In genomic region chr10:33136271-33136670, GRCh38 we compare ENCODE assay signal across 11 cellular contexts.
DNase-seq lines count a peak whose midpoint lies in the region; ATAC-seq, FAIRE-seq and TF ChIP-seq lines count a peak whose summit lies in the region.
"Had no signal": no experiment of that assay in that cellular context is flagged by ENCODE, and none has a peak within 500 bp of the region (broad histone marks: within the 10 kb centered on the region; RNA-seq: fewer than 3 reads in every experiment).

No MANE protein-coding gene starts in this region.

- TF ChIP-seq CTCF in astrocyte (IDR thresholded peaks at IDR 0.05; ENCODE audit: insufficient read depth, low read depth, low read length): no peak
- TF ChIP-seq CTCF in thyroid gland (IDR thresholded peaks at IDR 0.05): no peak

- no peaks in the 10 kb centered on the region for H3K79me2 ChIP-seq in astrocyte (ENCODE audit: insufficient read depth, low read length)

- no peaks in the 10 kb centered on the region for H4K20me1 ChIP-seq in astrocyte (ENCODE audit: insufficient read depth, low read length)

- H3K4me1 ChIP-seq in astrocyte (ENCODE audit: insufficient read depth, low read length): peaks cover 36% of the 10 kb centered on the region
- no peaks in the 10 kb centered on the region for H3K4me1 ChIP-seq in thyroid gland

- peaks cover 95% of the 10 kb centered on the region for H3K4me1 Mint-ChIP-seq in activated CD4-positive, alpha-beta T cell treated with anti-CD3 and anti-CD28 coated beads for 36 hours
- H3K4me1 Mint-ChIP-seq in activated CD4-positive, alpha-beta T cell treated with anti-CD3 and anti-CD28 coated beads, Interleukin-2, amount 10 ng/mL, durations not matched to agents 7 days and 5 days: peaks cover 88% of the 10 kb centered on the region
- H3K4me1 Mint-ChIP-seq in astrocyte (ENCODE audit: low read depth, unreplicated experiment): peaks cover 40% of the 10 kb centered on the region
- H3K4me1 Mint-ChIP-seq: mesothelial cell of epicardium had no signal

- POLR2A ChIA-PET in activated CD4-positive, alpha-beta T cell treated with anti-CD3 and anti-CD28 coated beads for 36 hours (lab: Charles Lee): interaction anchor here (0.6 to 1.0 kb wide), 2 partner anchors 177 to 1095 kb away, joined by 3 to 6 read pairs; no protein-coding TSS in a partner anchor
- POLR2A ChIA-PET in activated CD4-positive, alpha-beta T cell treated with anti-CD3 and anti-CD28 coated beads, Interleukin-2, amount 10 ng/mL, durations not matched to agents 7 days and 5 days (lab: Charles Lee): no interaction called here

- peaks cover 2% of the 10 kb centered on the region for H3K27me3 Mint-ChIP-seq in activated CD4-positive, alpha-beta T cell treated with anti-CD3 and anti-CD28 coated beads for 36 hours
- no peaks in the 10 kb centered on the region for H3K27me3 Mint-ChIP-seq in activated CD4-positive, alpha-beta T cell treated with anti-CD3 and anti-CD28 coated beads, Interleukin-2, amount 10 ng/mL, durations not matched to agents 7 days and 5 days
- no peaks in the 10 kb centered on the region for H3K27me3 Mint-ChIP-seq in astrocyte (ENCODE audit: low read depth, unreplicated experiment)

- WGBS in thyroid gland, 2 donors: 88 to 90% methylated on average over 3 of the region's 3 CpGs

- H3K4me2 ChIP-seq in astrocyte (ENCODE audit: low read length): peak overlapping the region; percentile 27
- H3K4me2 ChIP-seq: KMS-11 had no signal

- H3K36me3 Mint-ChIP-seq in activated CD4-positive, alpha-beta T cell treated with anti-CD3 and anti-CD28 coated beads for 36 hours (ENCODE audit: low read depth): no peaks in the 10 kb centered on the region
- peaks cover 4% of the 10 kb centered on the region for H3K36me3 Mint-ChIP-seq in activated CD4-positive, alpha-beta T cell treated with anti-CD3 and anti-CD28 coated beads, Interleukin-2, amount 10 ng/mL, durations not matched to agents 7 days and 5 days (ENCODE audit: low read depth)
- peaks cover 1% of the 10 kb centered on the region for H3K36me3 Mint-ChIP-seq in astrocyte (ENCODE audit: low read depth, unreplicated experiment)
- H3K36me3 Mint-ChIP-seq: mesothelial cell of epicardium had no signal

- TF ChIP-seq POLR2A in thyroid gland (IDR thresholded peaks at IDR 0.05): no peak

- H3K9me3 Mint-ChIP-seq in activated CD4-positive, alpha-beta T cell treated with anti-CD3 and anti-CD28 coated beads for 36 hours (ENCODE audit: low read depth): no peaks in the 10 kb centered on the region
- no peaks in the 10 kb centered on the region for H3K9me3 Mint-ChIP-seq in activated CD4-positive, alpha-beta T cell treated with anti-CD3 and anti-CD28 coated beads, Interleukin-2, amount 10 ng/mL, durations not matched to agents 7 days and 5 days
- H3K9me3 Mint-ChIP-seq in astrocyte (ENCODE audit: unreplicated experiment): peaks cover 11% of the 10 kb centered on the region
- H3K9me3 Mint-ChIP-seq: mesothelial cell of epicardium had no signal

- no peak for FAIRE-seq in astrocyte (lab: Jason Lieb, UNC)

- CTCF ChIA-PET in activated CD4-positive, alpha-beta T cell treated with anti-CD3 and anti-CD28 coated beads for 36 hours (lab: Charles Lee): interaction anchor here (1.2 to 3.6 kb wide), 4 partner anchors 10 to 127 kb away, joined by 4 to 18 read pairs (median 8); no protein-coding TSS in a partner anchor
- CTCF ChIA-PET in activated CD4-positive, alpha-beta T cell treated with anti-CD3 and anti-CD28 coated beads, Interleukin-2, amount 10 ng/mL, durations not matched to agents 7 days and 5 days (lab: Charles Lee): interaction anchor here (0.6 to 2.4 kb wide), 4 partner anchors 10 to 1036 kb away, joined by 3 to 6 read pairs (median 4); no protein-coding TSS in a partner anchor

- H3K27me3 ChIP-seq in astrocyte (ENCODE audit: insufficient read depth, low read length): no peaks in the 10 kb centered on the region
- no peaks in the 10 kb centered on the region for H3K27me3 ChIP-seq in thyroid gland
- H3K27me3 ChIP-seq: spleen had no signal

- H3K9me3 ChIP-seq in astrocyte (ENCODE audit: insufficient read depth, low read depth, low read length) (no peaks in the 10 kb centered on the region), thyroid gland (no peaks in the 10 kb centered on the region)
- H3K9me3 ChIP-seq: spleen had no signal

- peak; percentile 44 for DNase-seq in activated CD4-positive, alpha-beta T cell treated with anti-CD3 and anti-CD28 coated beads for 36 hours
- DNase-seq in activated CD4-positive, alpha-beta T cell treated with anti-CD3 and anti-CD28 coated beads, Interleukin-2, amount 10 ng/mL, durations not matched to agents 7 days and 5 days: no peak
- DNase-seq in astrocyte (ENCODE audit: low read depth) (peak; percentile 96), renal cortical epithelial cell (ENCODE audit: low read depth) (peak; percentile 97), sciatic nerve (ENCODE audit: low spot score) (no peak), GDM1 (lab: John Stamatoyannopoulos, UW) (no peak), thyroid gland (no peak)
- DNase-seq: spleen had no signal

- H3K27ac ChIP-seq in astrocyte (ENCODE audit: low read depth, low read length) (peak overlapping the region; percentile 74), thyroid gland (no peak overlapping the region)
- H3K27ac ChIP-seq: KMS-11 had no signal

- H3K27ac Mint-ChIP-seq in activated CD4-positive, alpha-beta T cell treated with anti-CD3 and anti-CD28 coated beads for 36 hours: peak overlapping the region; percentile 61
- H3K27ac Mint-ChIP-seq in activated CD4-positive, alpha-beta T cell treated with anti-CD3 and anti-CD28 coated beads, Interleukin-2, amount 10 ng/mL, durations not matched to agents 7 days and 5 days: no peak overlapping the region
- peak overlapping the region; percentile 56 for H3K27ac Mint-ChIP-seq in astrocyte (ENCODE audit: unreplicated experiment)
- H3K27ac Mint-ChIP-seq: mesothelial cell of epicardium had no signal

- intact Hi-C loops in activated CD4-positive, alpha-beta T cell treated with anti-CD3 and anti-CD28 coated beads for 36 hours (cut with DNase I, micrococcal nuclease): loop anchor here (2.0 to 10.0 kb wide), 9 partner anchors 116 to 1214 kb away; partner anchors contain the start of genes CCDC7 (in 2 of the 2) and ARHGAP12 (in 1 of the 2)
- intact Hi-C loops in sciatic nerve (cut with DNase I) (no loop called here), thyroid gland (cut with DNase I) (no loop called here)

- H3K4me3 ChIP-seq in astrocyte (ENCODE audit: insufficient read depth, low read depth, low read length) (no peak overlapping the region), thyroid gland (replicated peaks in 1 of 3) (no peak overlapping the region)
- H3K4me3 ChIP-seq: spleen had no signal

- no peak overlapping the region for H3K4me3 Mint-ChIP-seq in activated CD4-positive, alpha-beta T cell treated with anti-CD3 and anti-CD28 coated beads for 36 hours
- H3K4me3 Mint-ChIP-seq in activated CD4-positive, alpha-beta T cell treated with anti-CD3 and anti-CD28 coated beads, Interleukin-2, amount 10 ng/mL, durations not matched to agents 7 days and 5 days: no peak overlapping the region
- H3K4me3 Mint-ChIP-seq in astrocyte (ENCODE audit: unreplicated experiment): no peak overlapping the region
- H3K4me3 Mint-ChIP-seq: mesothelial cell of epicardium had no signal

- no peaks in the 10 kb centered on the region for H3K36me3 ChIP-seq in astrocyte (ENCODE audit: insufficient read depth, low read length)
- H3K36me3 ChIP-seq in thyroid gland: no peaks in the 10 kb centered on the region
- H3K36me3 ChIP-seq: spleen had no signal

- H2AFZ ChIP-seq in astrocyte (ENCODE audit: low read depth, low read length): no peak overlapping the region

- peak overlapping the region; percentile 40 for H3K9ac ChIP-seq in astrocyte (ENCODE audit: low read length)
- H3K9ac ChIP-seq: KMS-11 had no signal

- ATAC-seq in activated CD4-positive, alpha-beta T cell treated with anti-CD3 and anti-CD28 coated beads for 36 hours: peak; percentile 5
- ATAC-seq in HG03469 (IDR thresholded peaks at IDR 0.05; ENCODE audit: unreplicated experiment) (peak; percentile 38), sciatic nerve (no peak)

Comparison
In these comparisons a context has a peak if more than half of its experiments do, and no peak if none do; other contexts are left out.
1. DNase-seq: peak in activated CD4-positive, alpha-beta T cell treated with anti-CD3 and anti-CD28 coated beads for 36 hours (single experiment), astrocyte (single experiment) and renal cortical epithelial cell (single experiment); none in activated CD4-positive, alpha-beta T cell treated with anti-CD3 and anti-CD28 coated beads, Interleukin-2, amount 10 ng/mL, durations not matched to agents 7 days and 5 days (single experiment), sciatic nerve (single experiment), GDM1 (single experiment) and thyroid gland (0 of 2).
2. intact Hi-C loops: an anchor here in activated CD4-positive, alpha-beta T cell treated with anti-CD3 and anti-CD28 coated beads for 36 hours (2.0 to 10.0 kb wide); none called in sciatic nerve and thyroid gland.